In the genomic region with DNA sequence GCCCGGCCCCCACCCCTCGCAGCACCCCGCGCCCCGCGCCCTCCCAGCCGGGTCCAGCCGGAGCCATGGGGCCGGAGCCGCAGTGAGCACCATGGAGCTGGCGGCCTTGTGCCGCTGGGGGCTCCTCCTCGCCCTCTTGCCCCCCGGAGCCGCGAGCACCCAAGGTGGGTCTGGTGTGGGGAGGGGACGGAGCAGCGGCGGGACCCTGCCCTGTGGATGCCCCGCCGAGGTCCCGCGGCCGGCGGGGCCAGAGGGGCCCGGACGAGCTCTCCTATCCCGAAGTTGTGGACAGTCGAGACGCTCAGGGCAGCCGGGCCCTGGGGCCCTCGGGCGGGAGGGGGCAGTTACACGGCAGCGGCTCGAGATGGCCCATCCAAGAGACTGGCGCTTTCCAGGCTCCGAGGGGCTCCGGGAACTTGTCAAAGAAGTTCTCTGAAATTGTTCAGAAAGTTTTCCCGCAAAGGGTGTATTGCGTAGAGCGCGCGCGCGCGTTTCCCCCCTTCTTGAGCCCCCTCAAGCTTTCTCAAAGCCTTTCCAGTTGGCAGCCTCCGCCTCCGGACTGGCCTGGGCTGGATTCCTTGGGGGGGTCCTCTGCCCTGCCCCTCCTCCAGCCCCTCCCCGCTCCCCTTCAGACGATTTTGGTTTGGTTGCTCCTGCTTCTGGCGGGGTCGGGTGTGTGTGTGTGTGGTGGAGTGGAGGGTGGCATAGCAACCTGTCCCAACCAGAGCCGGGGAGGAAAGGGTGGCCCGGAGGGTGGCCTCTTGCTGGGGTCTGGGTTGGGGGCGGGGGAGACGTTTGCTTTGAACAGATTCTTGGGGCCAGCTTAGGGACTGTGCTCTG, we compare ENCODE assay signal across 8 cellular contexts. TPM values are rescaled to one million over a fixed set of nuclear protein-coding genes. Genes with fewer than 3 reads are reported as not detected.
DNase-seq lines count a peak whose midpoint lies in the region; ATAC-seq and TF ChIP-seq lines count a peak whose summit lies in the region.
"Had no signal": no experiment of that assay in that cellular context is flagged by ENCODE, and none has a peak within 500 bp of the region (broad histone marks: within the 10 kb centered on the region; RNA-seq: fewer than 3 reads in every experiment).

No MANE protein-coding gene starts in this region.

- peak overlapping the region; percentile 88 for H3K9ac ChIP-seq in mesenchymal stem cell (ENCODE audit: low read length)

- H3K79me1 ChIP-seq in mesenchymal stem cell (replicated peaks; ENCODE audit: low read length, poor library complexity, severe bottlenecking), result peaks cover 29% of the 10 kb centered on the region

- H2BK15ac ChIP-seq in mesenchymal stem cell (ENCODE audit: low read depth, poor library complexity, severe bottlenecking), result peak overlapping the region; percentile 57

- peak overlapping the region in 1 of 2 experiments; percentile 83 for H3K4ac ChIP-seq in mesenchymal stem cell (ENCODE audit: low read depth in 1 of 2, low read length in 2 of 2)

- peak overlapping the region; percentile 96 for H4K91ac ChIP-seq in mesenchymal stem cell (ENCODE audit: low read length)

- H3K27ac ChIP-seq in epithelial cell of prostate, result peak overlapping the region; percentile 56
- no peak overlapping the region for H3K27ac ChIP-seq in mesenchymal stem cell (ENCODE audit: low read length, poor library complexity, severe bottlenecking)
- peak overlapping the region; percentile 86 to 91 (median 88) for H3K27ac ChIP-seq in upper lobe of left lung

- WGBS in mesenchymal stem cell, result under 1% methylated on average over 42 of the region's 57 CpGs
- WGBS in upper lobe of left lung, 2 donors, result 2 to 5% methylated on average over 26 to 45 of the region's 57 CpGs

- peak overlapping the region; percentile 91 for H3K4me2 ChIP-seq in mesenchymal stem cell (ENCODE audit: low read length, poor library complexity, severe bottlenecking)

- no peaks in the 10 kb centered on the region for H3K9me3 ChIP-seq in mesenchymal stem cell (ENCODE audit: control insufficient read depth, low read length)
- no peaks in the 10 kb centered on the region for H3K9me3 ChIP-seq in upper lobe of left lung

- peak overlapping the region; percentile 50 for H2BK120ac ChIP-seq in mesenchymal stem cell (ENCODE audit: low read depth, low read length)

- H3K36me3 ChIP-seq in mesenchymal stem cell (ENCODE audit: control insufficient read depth in 1 of 2, insufficient read depth in 2 of 2, low read depth in 1 of 2, low read length in 2 of 2) (peaks cover 0 to 22% of the 10 kb centered on the region in 2 experiments), upper lobe of left lung (no peaks in the 10 kb centered on the region)

- DNase-seq in LHCN-M2 (ENCODE audit: low read depth), result peak; percentile 19
- no peak for DNase-seq in epithelial cell of prostate (ENCODE audit: low read depth, low spot score)
- DNase-seq in mesenchymal stem cell, result peak; percentile 48
- DNase-seq in upper lobe of left lung, result peak in 1 of 2 donors; percentile 88
- DNase-seq in NCI-H1694 treated with DMSO at 0.1 percent for 48 hours (lab: John Stamatoyannopoulos, UW), result no peak
- DNase-seq in posterior vena cava (ENCODE audit: low spot score), result no peak

- TF ChIP-seq CTCF in upper lobe of left lung (IDR thresholded peaks at IDR 0.05), result no peak

- peak overlapping the region; percentile 73 for H2AFZ ChIP-seq in mesenchymal stem cell (ENCODE audit: low read depth, low read length)

- peaks cover 36% of the 10 kb centered on the region for H3K4me1 ChIP-seq in mesenchymal stem cell (ENCODE audit: control insufficient read depth, insufficient read depth, low read depth, low read length)
- peaks cover 13 to 54% (median 38%) of the 10 kb centered on the region in 4 donors for H3K4me1 ChIP-seq in upper lobe of left lung

- no peak overlapping the region for H2AK5ac ChIP-seq in mesenchymal stem cell (ENCODE audit: low read length, severe bottlenecking)

- no peak for TF ChIP-seq EP300 in upper lobe of left lung (IDR thresholded peaks at IDR 0.05)

- H2BK12ac ChIP-seq in mesenchymal stem cell (ENCODE audit: low read length in 2 of 2), result peak overlapping the region in 1 of 2 experiments; percentile 37

- H4K8ac ChIP-seq in mesenchymal stem cell (ENCODE audit: low read length), result peak overlapping the region; percentile 66

- peak overlapping the region; percentile 72 to 79 for H3K18ac ChIP-seq in mesenchymal stem cell (ENCODE audit: low read depth in 1 of 2, low read length in 2 of 2)

- no peak for TF ChIP-seq POLR2A in upper lobe of left lung (IDR thresholded peaks at IDR 0.05)

- no peak overlapping the region for H3K23ac ChIP-seq in mesenchymal stem cell (ENCODE audit: low read length in 2 of 2)

- ATAC-seq in upper lobe of left lung (ENCODE audit: low FRiP score in 2 of 2) (peak; percentile 35 to 67), GM19023 (IDR thresholded peaks at IDR 0.05; ENCODE audit: unreplicated experiment) (no peak)

- H3K27me3 ChIP-seq in mesenchymal stem cell (ENCODE audit: control insufficient read depth in 1 of 2, insufficient read depth in 1 of 2, low read length in 2 of 2), result no peaks in the 10 kb centered on the region
- no peaks in the 10 kb centered on the region for H3K27me3 ChIP-seq in upper lobe of left lung

- H2BK5ac ChIP-seq in mesenchymal stem cell (ENCODE audit: low read depth, low read length, poor library complexity, severe bottlenecking), result peak overlapping the region; percentile 70

- intact Hi-C loops in posterior vena cava (cut with DNase I), result loop anchor here in 1 of 2 donors (5.0 kb wide), 1 partner anchor 788 kb away; no protein-coding TSS in a partner anchor

- H3K4me3 ChIP-seq in mesenchymal stem cell (ENCODE audit: insufficient read depth in 1 of 2, low read depth in 1 of 2, low read length in 2 of 2) (peak overlapping the region; percentile 83 to 92), upper lobe of left lung (peak overlapping the region; percentile 65 to 94 (median 88))

- H3K14ac ChIP-seq in mesenchymal stem cell (ENCODE audit: low read length in 2 of 2), result peak overlapping the region in 1 of 2 experiments; percentile 97

RNA-seq across cellular contexts. Expression of a gene that starts 0.5 kb away (rescaled TPM):
- 35.8 and 39.8 TPM in 2 replicates for total RNA-seq in LHCN-M2 (2014; rRNA removed)
- 39.0 TPM for polyA plus RNA-seq in LHCN-M2 (2012)
- polyA plus RNA-seq in mesenchymal stem cell (2013, experiment 1 of 2), result 26.2 TPM
- polyA plus RNA-seq in mesenchymal stem cell (2013, experiment 2 of 2), result 25.3 TPM
- total RNA-seq in upper lobe of left lung, result 100 to 1,000 TPM in 4 of 6 donors, 10 to 100 TPM in 2; 88.6 to 126 (median 112) TPM
- 10 to 100 TPM; 33.0 to 42.8 TPM for total RNA-seq in posterior vena cava

RNA-seq across cellular contexts. Expression of a gene that starts 12.5 kb away (rescaled TPM):
- total RNA-seq in LHCN-M2 (2014; rRNA removed) (14.0 and 16.1 TPM in 2 replicates), upper lobe of left lung (10 to 100 TPM; 15.2 to 64.0 (median 27.9) TPM), posterior vena cava (10 to 100 TPM; 12.0 to 12.3 TPM)
- 8.6 TPM for polyA plus RNA-seq in LHCN-M2 (2012)
- 6.1 TPM for polyA plus RNA-seq in mesenchymal stem cell (2013, experiment 1 of 2)
- 5.9 TPM for polyA plus RNA-seq in mesenchymal stem cell (2013, experiment 2 of 2)

RNA-seq across cellular contexts. Expression of a gene that starts 30.0 kb away (rescaled TPM):
- total RNA-seq in LHCN-M2 (2014; rRNA removed) (68.3 and 71.0 TPM in 2 replicates), upper lobe of left lung (10 to 100 TPM; 26.2 to 54.1 (median 43.2) TPM), posterior vena cava (10 to 100 TPM; 27.4 to 33.6 TPM)
- polyA plus RNA-seq in LHCN-M2 (2012), result 122 TPM
- polyA plus RNA-seq in mesenchymal stem cell (2013, experiment 1 of 2), result 91.2 TPM
- polyA plus RNA-seq in mesenchymal stem cell (2013, experiment 2 of 2), result 95.9 TPM

RNA-seq across cellular contexts. Expression of a gene that starts 32.1 kb away (rescaled TPM):
- total RNA-seq in LHCN-M2 (2014; rRNA removed) (0.17 TPM in 1 of 2 replicates, not detected in the other), upper lobe of left lung (10 to 100 TPM in 3 of 6 donors, 1 to 10 TPM in 3; 3.1 to 21.3 (median 7.0) TPM), posterior vena cava (1 to 10 TPM in 1 of 2 donors, under 1 TPM in 1; 0.62 to 3.1 TPM)
- polyA plus RNA-seq in LHCN-M2 (2012), result 0.26 TPM
- 0.17 TPM for polyA plus RNA-seq in mesenchymal stem cell (2013, experiment 1 of 2)
- 0.21 TPM for polyA plus RNA-seq in mesenchymal stem cell (2013, experiment 2 of 2)
- total RNA-seq: T-helper 1 cell treated with Interleukin-12 subunit alpha and Interleukin-12 subunit beta and Interleukin-4 antibody, amounts not matched to agents 30 ng/mL and 1 ng/mL, for 36 hours had no signal

RNA-seq across cellular contexts. Expression of a gene that starts 35.2 kb away (rescaled TPM):
- total RNA-seq in LHCN-M2 (2014; rRNA removed) (0.40 TPM in 1 of 2 replicates, not detected in the other), upper lobe of left lung (1 to 10 TPM in 5 of 6 donors, under 1 TPM in 1; 0.39 to 4.2 (median 2.5) TPM), posterior vena cava (1 to 10 TPM in 1 of 2 donors, under 1 TPM in 1; 0.81 to 1.0 TPM)
- polyA plus RNA-seq in LHCN-M2 (2012), result 0.29 TPM
- polyA plus RNA-seq in mesenchymal stem cell (2013, experiment 1 of 2), result 0.12 TPM
- 0.05 TPM for polyA plus RNA-seq in mesenchymal stem cell (2013, experiment 2 of 2)

Comparison
In these comparisons a context has a peak if more than half of its experiments do, and no peak if none do; other contexts are left out.
1. DNase-seq: peak in LHCN-M2 (single experiment) and mesenchymal stem cell (single experiment); none in epithelial cell of prostate (single experiment), NCI-H1694 treated with DMSO at 0.1 percent for 48 hours (single experiment) and posterior vena cava (single experiment).